ENCODE assay signal across 26 cellular contexts in the genomic region with DNA sequence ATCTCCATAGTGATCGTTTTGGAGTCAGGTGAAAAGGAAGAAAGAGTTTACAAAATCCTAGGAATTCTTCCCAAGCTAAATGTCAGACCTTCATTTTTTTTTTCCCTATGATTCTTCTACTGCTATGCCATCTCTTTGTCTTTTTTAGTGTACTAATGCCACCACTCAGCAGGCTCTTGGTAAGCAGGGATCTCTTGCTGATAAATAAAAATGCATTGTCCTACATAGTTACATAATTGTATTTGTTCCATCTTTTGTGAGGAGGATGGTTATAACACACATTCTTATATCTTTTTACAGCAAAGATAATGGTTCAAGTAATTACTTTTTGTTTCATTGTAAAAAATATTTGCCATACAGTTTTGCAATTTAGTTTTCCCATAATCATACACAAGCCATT.
"Had no signal": no experiment of that assay in that cellular context is flagged by ENCODE, and none has a peak within 500 bp of the region (broad histone marks: within the 10 kb centered on the region; RNA-seq: fewer than 3 reads in every experiment).

No MANE protein-coding gene starts in this region.

- H3K27ac ChIP-seq: coronary artery, esophagus squamous epithelium, heart right ventricle, lower lobe of right lung, neutrophil, parathyroid adenoma, right lobe of liver, stomach, vagina had no signal

- H3K27me3 ChIP-seq: esophagus squamous epithelium, heart right ventricle, neutrophil, right lobe of liver, stomach, thyroid gland, vagina had no signal

- DNase-seq: dermis blood vessel endothelial cell; effector memory CD4-positive, alpha-beta T cell; erythroblast; esophagus squamous epithelium; foreskin melanocyte; glutamatergic neuron; heart right ventricle; hippocampal formation; islet precursor cell; kidney glomerular epithelial cell; left ventricle myocardium superior; lower lobe of right lung; natural killer cell; right lobe of liver; small intestine; stimulated activated CD4-positive, alpha-beta T cell treated with anti-CD3 and anti-CD28 coated beads, Interleukin-15, amount 100 ng/mL, for 24 hours; stimulated activated CD4-positive, alpha-beta T cell treated with anti-CD3 and anti-CD28 coated beads, Interleukin-2, amount 100 ng/mL, for 48 hours; stimulated activated naive B cell treated with anti-CD40 and anti-IgM and Interleukin-4, amounts not matched to agents 10 μg/mL and 1 μg/mL and 100 μg/mL, for 72 hours; stomach; thyroid gland had no signal

- H3K27ac Mint-ChIP-seq: natural killer cell; progenitor cell of endocrine pancreas; stimulated activated naive B cell treated with anti-CD40 and anti-IgM and Interleukin-4, amounts not matched to agents 10 μg/mL and 1 μg/mL and 100 μg/mL, for 72 hours had no signal

- H3K4me3 ChIP-seq: coronary artery, esophagus squamous epithelium, heart right ventricle, lower lobe of right lung, right lobe of liver, stomach, thyroid gland, vagina had no signal

- H3K9me3 ChIP-seq: esophagus squamous epithelium, heart right ventricle, lower lobe of right lung, neutrophil, right lobe of liver, stomach, thyroid gland, vagina had no signal

- H3K4me1 Mint-ChIP-seq: neural crest cell; stimulated activated naive B cell treated with anti-CD40 and anti-IgM and Interleukin-4, amounts not matched to agents 10 μg/mL and 1 μg/mL and 100 μg/mL, for 72 hours had no signal

- H3K4me1 ChIP-seq: esophagus squamous epithelium, lower lobe of right lung, right lobe of liver, vagina had no signal

- H3K27me3 Mint-ChIP-seq: progenitor cell of endocrine pancreas; stimulated activated naive B cell treated with anti-CD40 and anti-IgM and Interleukin-4, amounts not matched to agents 10 μg/mL and 1 μg/mL and 100 μg/mL, for 72 hours had no signal

- H2AFZ ChIP-seq: parathyroid adenoma had no signal

- H3K4me3 Mint-ChIP-seq: natural killer cell; neural crest cell; stimulated activated naive B cell treated with anti-CD40 and anti-IgM and Interleukin-4, amounts not matched to agents 10 μg/mL and 1 μg/mL and 100 μg/mL, for 72 hours had no signal

- H3K9me3 Mint-ChIP-seq: natural killer cell; neural crest cell; stimulated activated naive B cell treated with anti-CD40 and anti-IgM and Interleukin-4, amounts not matched to agents 10 μg/mL and 1 μg/mL and 100 μg/mL, for 72 hours had no signal

- ATAC-seq: heart right ventricle; left ventricle myocardium superior; lower lobe of right lung; natural killer cell; right lobe of liver; stimulated activated naive B cell treated with anti-CD40 and anti-IgM and Interleukin-4, amounts not matched to agents 10 μg/mL and 1 μg/mL and 100 μg/mL, for 72 hours had no signal

- H3K36me3 ChIP-seq: neutrophil had no signal
